19 cellular contexts compared by ENCODE assay signal in genomic region chr6:112234596-112234995, GRCh38. TPM values are rescaled to one million over a fixed set of nuclear protein-coding genes. Genes with fewer than 3 reads are reported as not detected.
DNase-seq lines count a peak whose midpoint lies in the region; ATAC-seq and TF ChIP-seq lines count a peak whose summit lies in the region.
"Had no signal": no experiment of that assay in that cellular context is flagged by ENCODE, and none has a peak within 500 bp of the region (broad histone marks: within the 10 kb centered on the region; RNA-seq: fewer than 3 reads in every experiment).

No MANE protein-coding gene starts in this region.

- H3K36me3 ChIP-seq in heart left ventricle (peaks cover 0 to 4% (median 0%) of the 10 kb centered on the region in 9 donors), psoas muscle (ENCODE audit: insufficient read depth in 1 of 2, low read depth in 1 of 2) (no peaks in the 10 kb centered on the region), uterus (no peaks in the 10 kb centered on the region)
- H3K36me3 ChIP-seq: adrenal gland had no signal

- H3K4me3 ChIP-seq in heart left ventricle: no peak overlapping the region
- no peak overlapping the region for H3K4me3 ChIP-seq in fibroblast of mammary gland (ENCODE audit: control insufficient read depth, low read depth, low read length)
- H3K4me3 ChIP-seq in psoas muscle: no peak overlapping the region
- H3K4me3 ChIP-seq in uterus: no peak overlapping the region
- H3K4me3 ChIP-seq: adrenal gland, PC-9 had no signal

- TF ChIP-seq CTCF in heart left ventricle (IDR thresholded peaks at IDR 0.05) (no peak), fibroblast of mammary gland (conservative IDR thresholded peaks at IDR 0.05; ENCODE audit: control insufficient read depth, insufficient read depth, low read depth, low read length) (no peak), psoas muscle (IDR thresholded peaks at IDR 0.05) (no peak), uterus (IDR thresholded peaks at IDR 0.05) (no peak)

- 35 to 53% (median 43%) methylated on average over 5 of the region's 5 CpGs for WGBS in heart left ventricle, 4 donors
- WGBS in psoas muscle, 3 donors: 64 to 68% (median 66%) methylated on average over 5 of the region's 5 CpGs

- no peaks in the 10 kb centered on the region for H3K9me3 ChIP-seq in heart left ventricle
- no peaks in the 10 kb centered on the region for H3K9me3 ChIP-seq in psoas muscle
- H3K9me3 ChIP-seq in uterus: no peaks in the 10 kb centered on the region
- H3K9me3 ChIP-seq: adrenal gland had no signal

- H3K27me3 ChIP-seq in heart left ventricle: no peaks in the 10 kb centered on the region
- H3K27me3 ChIP-seq in psoas muscle (ENCODE audit: insufficient read depth in 3 of 3, low read length in 2 of 3): no peaks in the 10 kb centered on the region
- no peaks in the 10 kb centered on the region for H3K27me3 ChIP-seq in uterus
- H3K27me3 ChIP-seq: adrenal gland had no signal

- H3K4me1 ChIP-seq in heart left ventricle: peaks cover 32 to 85% (median 79%) of the 10 kb centered on the region in 12 donors
- peaks cover 6% of the 10 kb centered on the region for H3K4me1 ChIP-seq in psoas muscle
- no peaks in the 10 kb centered on the region for H3K4me1 ChIP-seq in uterus

- TF ChIP-seq POLR2A in heart left ventricle (IDR thresholded peaks at IDR 0.05) (no peak), uterus (IDR thresholded peaks at IDR 0.05) (no peak)

- ATAC-seq in heart left ventricle (no peak), Right ventricle myocardium superior (ENCODE audit: poor library complexity) (no peak), psoas muscle (no peak), GM21737 (IDR thresholded peaks at IDR 0.05; ENCODE audit: unreplicated experiment) (no peak), GM21447 (IDR thresholded peaks at IDR 0.05; ENCODE audit: unreplicated experiment) (no peak)
- ATAC-seq: activated CD8-positive, alpha-beta memory T cell treated with anti-CD3 and anti-CD28 coated beads, Interleukin-2, amount 10 ng/mL, durations not matched to agents 7 days and 5 days; sciatic nerve had no signal

- no peak for DNase-seq in heart left ventricle
- DNase-seq in Right ventricle myocardium superior: no peak
- peak; percentile 72 for DNase-seq in fibroblast of mammary gland (ENCODE audit: low read depth)
- no peak for DNase-seq in psoas muscle
- no peak for DNase-seq in uterus
- DNase-seq in DMS79 (lab: John Stamatoyannopoulos, UW): no peak
- DNase-seq: activated CD8-positive, alpha-beta memory T cell treated with anti-CD3 and anti-CD28 coated beads, Interleukin-2, amount 10 ng/mL, durations not matched to agents 7 days and 5 days; adrenal gland; C1 segment of cervical spinal cord; cerebellar nuclear complex; DMS153; MM.1S; NCI-H2029 treated with DMSO at 0.1 percent for 48 hours; NCI-H526 treated with DMSO at 0.1 percent for 48 hours; PC-9 had no signal

- intact Hi-C loops in heart left ventricle (cut with DNase I): no loop called here
- intact Hi-C loops in Right ventricle myocardium superior (cut with DNase I): no loop called here
- intact Hi-C loops in psoas muscle (cut with DNase I): no loop called here
- intact Hi-C loops in uterus (cut with DNase I; ENCODE audit: low total_unique reads): no loop called here

- peak overlapping the region; percentile 21 to 88 (median 82) for H3K27ac ChIP-seq in heart left ventricle
- H3K27ac ChIP-seq in psoas muscle: peak overlapping the region; percentile 64
- H3K27ac ChIP-seq in uterus: peak overlapping the region; percentile 75 to 86
- H3K27ac ChIP-seq: PC-9 had no signal

RNA-seq across cellular contexts. Expression of gene LAMA4, which starts 19.8 kb away (rescaled TPM):
- total RNA-seq in heart left ventricle (100 to 1,000 TPM in 2 of 9 donors, 10 to 100 TPM in 7; 42.6 to 132 (median 77.7) TPM), Right ventricle myocardium superior (71.1 TPM), psoas muscle (10 to 100 TPM in 2 of 4 donors, 1 to 10 TPM in 2; 5.3 to 15.8 (median 9.6) TPM), uterus (100 to 1,000 TPM; 107 to 329 (median 271) TPM)
- polyA plus RNA-seq in heart left ventricle (10 to 100 TPM; 23.8 to 55.9 TPM), psoas muscle (1 to 10 TPM; 3.0 to 3.6 (median 3.2) TPM)
- total RNA-seq: activated CD8-positive, alpha-beta memory T cell treated with anti-CD3 and anti-CD28 coated beads, Interleukin-2, amount 10 ng/mL, durations not matched to agents 7 days and 5 days; activated T-helper 2 cell treated with anti-CD3 and anti-CD28 coated beads, Interferon-gamma antibody, Interleukin-2, Interleukin-4, amounts not matched to agents 10 μg/mL and 5 μg/mL and 100 μg/mL, durations not matched to agents 14 hours and 24 hours and 36 hours had no signal
